1 cellular context compared by ENCODE assay signal in the genomic region with DNA sequence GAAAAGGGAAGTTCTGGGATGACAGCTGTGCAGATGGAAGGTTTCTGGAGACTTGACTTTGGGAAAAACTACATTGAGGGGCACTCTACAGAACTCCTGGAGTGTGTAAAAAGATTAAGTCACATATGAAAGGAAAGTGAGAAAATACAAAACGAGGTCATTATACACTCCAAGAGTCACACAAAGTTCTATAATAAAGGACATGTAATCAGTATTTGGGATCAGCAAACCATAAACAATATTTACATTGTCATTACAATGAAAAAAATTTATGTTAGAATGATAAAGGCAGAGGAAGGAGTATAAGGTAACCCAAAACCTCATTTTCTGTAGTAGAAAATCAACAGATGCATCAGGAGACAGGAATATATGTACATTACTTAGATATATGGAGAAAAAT.
TF ChIP-seq lines count a peak whose summit lies in the region.

No MANE protein-coding gene starts in this region.

TF ChIP-seq in HEK293, 187 proteins besides CTCF, POLR2A, EP300 and RAD21 (continued from another document):
- TF ChIP-seq, protein P1, sequence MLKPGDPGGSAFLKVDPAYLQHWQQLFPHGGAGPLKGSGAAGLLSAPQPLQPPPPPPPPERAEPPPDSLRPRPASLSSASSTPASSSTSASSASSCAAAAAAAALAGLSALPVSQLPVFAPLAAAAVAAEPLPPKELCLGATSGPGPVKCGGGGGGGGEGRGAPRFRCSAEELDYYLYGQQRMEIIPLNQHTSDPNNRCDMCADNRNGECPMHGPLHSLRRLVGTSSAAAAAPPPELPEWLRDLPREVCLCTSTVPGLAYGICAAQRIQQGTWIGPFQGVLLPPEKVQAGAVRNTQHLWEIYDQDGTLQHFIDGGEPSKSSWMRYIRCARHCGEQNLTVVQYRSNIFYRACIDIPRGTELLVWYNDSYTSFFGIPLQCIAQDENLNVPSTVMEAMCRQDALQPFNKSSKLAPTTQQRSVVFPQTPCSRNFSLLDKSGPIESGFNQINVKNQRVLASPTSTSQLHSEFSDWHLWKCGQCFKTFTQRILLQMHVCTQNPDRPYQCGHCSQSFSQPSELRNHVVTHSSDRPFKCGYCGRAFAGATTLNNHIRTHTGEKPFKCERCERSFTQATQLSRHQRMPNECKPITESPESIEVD (tag by site-specific recombination; IDR thresholded peaks at IDR 0.05), result peak; percentile 79
- TF ChIP-seq, protein P2, sequence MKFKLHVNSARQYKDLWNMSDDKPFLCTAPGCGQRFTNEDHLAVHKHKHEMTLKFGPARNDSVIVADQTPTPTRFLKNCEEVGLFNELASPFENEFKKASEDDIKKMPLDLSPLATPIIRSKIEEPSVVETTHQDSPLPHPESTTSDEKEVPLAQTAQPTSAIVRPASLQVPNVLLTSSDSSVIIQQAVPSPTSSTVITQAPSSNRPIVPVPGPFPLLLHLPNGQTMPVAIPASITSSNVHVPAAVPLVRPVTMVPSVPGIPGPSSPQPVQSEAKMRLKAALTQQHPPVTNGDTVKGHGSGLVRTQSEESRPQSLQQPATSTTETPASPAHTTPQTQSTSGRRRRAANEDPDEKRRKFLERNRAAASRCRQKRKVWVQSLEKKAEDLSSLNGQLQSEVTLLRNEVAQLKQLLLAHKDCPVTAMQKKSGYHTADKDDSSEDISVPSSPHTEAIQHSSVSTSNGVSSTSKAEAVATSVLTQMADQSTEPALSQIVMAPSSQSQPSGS (tag by site-specific recombination; IDR thresholded peaks at IDR 0.05; ENCODE audit: low read depth), result peak; percentile 67
